Comparison of ENCODE assay signal across 1 cellular context in the genomic region with DNA sequence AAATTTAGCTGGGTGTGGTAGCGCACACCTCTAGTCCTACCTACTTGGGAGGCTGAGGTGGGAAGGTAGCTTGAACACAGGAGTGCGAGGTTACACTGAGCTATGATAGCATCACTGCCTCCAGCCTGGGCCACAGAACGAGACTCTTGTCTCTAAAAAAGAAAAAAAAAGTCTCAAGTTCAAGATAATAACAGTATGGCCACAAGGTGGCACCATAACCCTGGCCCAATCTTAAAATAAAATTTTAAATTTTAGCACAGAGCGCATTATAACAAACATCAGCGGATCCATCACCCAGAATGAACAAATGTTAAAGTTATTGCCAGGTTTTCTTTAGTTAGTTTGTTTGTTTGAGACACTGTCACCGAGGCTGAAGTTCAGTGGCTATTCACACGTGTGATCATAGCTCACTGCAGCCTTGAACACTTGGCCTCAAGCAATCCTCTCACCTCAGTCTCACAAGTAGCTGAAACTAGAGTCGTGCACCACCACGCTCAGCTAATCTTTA.
TF ChIP-seq lines count a peak whose summit lies in the region.

No MANE protein-coding gene starts in this region.

TF ChIP-seq in GM12878, 131 proteins besides CTCF, POLR2A, EP300 and RAD21:
- TF ChIP-seq, protein P1, sequence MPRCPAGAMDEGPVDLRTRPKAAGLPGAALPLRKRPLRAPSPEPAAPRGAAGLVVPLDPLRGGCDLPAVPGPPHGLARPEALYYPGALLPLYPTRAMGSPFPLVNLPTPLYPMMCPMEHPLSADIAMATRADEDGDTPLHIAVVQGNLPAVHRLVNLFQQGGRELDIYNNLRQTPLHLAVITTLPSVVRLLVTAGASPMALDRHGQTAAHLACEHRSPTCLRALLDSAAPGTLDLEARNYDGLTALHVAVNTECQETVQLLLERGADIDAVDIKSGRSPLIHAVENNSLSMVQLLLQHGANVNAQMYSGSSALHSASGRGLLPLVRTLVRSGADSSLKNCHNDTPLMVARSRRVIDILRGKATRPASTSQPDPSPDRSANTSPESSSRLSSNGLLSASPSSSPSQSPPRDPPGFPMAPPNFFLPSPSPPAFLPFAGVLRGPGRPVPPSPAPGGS (IDR thresholded peaks at IDR 0.05; ENCODE audit: borderline replicate concordance, insufficient read depth, low read depth, low read length, poor library complexity, severe bottlenecking): no peak
- TF ChIP-seq EED (IDR thresholded peaks at IDR 0.05; ENCODE audit: low read depth): no peak
- TF ChIP-seq ZNF384 (IDR thresholded peaks at IDR 0.05; ENCODE audit: borderline replicate concordance, low read depth, low read length): peak; percentile 87
- TF ChIP-seq MTA3 (IDR thresholded peaks at IDR 0.05; ENCODE audit: borderline replicate concordance, low read length): no peak
- no peak for TF ChIP-seq RFX5 (IDR thresholded peaks at IDR 0.05; ENCODE audit: low read depth, low read length)
- peak; percentile 56 for TF ChIP-seq SMC3 (IDR thresholded peaks at IDR 0.05; ENCODE audit: borderline replicate concordance, low read length)
- TF ChIP-seq SMARCA5 (IDR thresholded peaks at IDR 0.05): 0 out of 2 replicates have a peak, but pooled peaks have one; percentile 26
TF ChIP-seq in GM12878: peak in this region for 3.
